In genomic region chr18:63273170-63273925, GRCh38 we compare ENCODE assay signal across 18 cellular contexts. TPM values are rescaled to one million over a fixed set of nuclear protein-coding genes. Genes with fewer than 3 reads are reported as not detected.
DNase-seq lines count a peak whose midpoint lies in the region; ATAC-seq and TF ChIP-seq lines count a peak whose summit lies in the region.
"Had no signal": no experiment of that assay in that cellular context is flagged by ENCODE, and none has a peak within 500 bp of the region (broad histone marks: within the 10 kb centered on the region; RNA-seq: fewer than 3 reads in every experiment).

No MANE protein-coding gene starts in this region.

- WGBS in IMR-90 (ENCODE audit: extremely low coverage in 2 of 2, insufficient read length in 1 of 2), 2 experiments, result no CpG with 5 or more reads among the region's 15 CpGs

- TF ChIP-seq CTCF in IMR-90 (conservative IDR thresholded peaks at IDR 0.05; ENCODE audit: low read depth, low read length), result no peak

- H3K4me2 ChIP-seq in IMR-90 (ENCODE audit: low read depth, low read length), result no peak overlapping the region

- H3K4me1 ChIP-seq in IMR-90 (ENCODE audit: control insufficient read depth, insufficient read depth, low read length), result no peaks in the 10 kb centered on the region
- peaks cover 9% of the 10 kb centered on the region for H3K4me1 ChIP-seq in stomach smooth muscle (ENCODE audit: control insufficient read depth, insufficient read depth, low read length)
- H3K4me1 ChIP-seq: pancreas had no signal

- no peak overlapping the region for H2BK5ac ChIP-seq in IMR-90 (ENCODE audit: low read depth, low read length, poor library complexity, severe bottlenecking)

- H3K14ac ChIP-seq in IMR-90 (replicated peaks; ENCODE audit: low read depth, low read length), result no peak overlapping the region

- BruUV-seq in IMR-90 (replicated peaks; lab: Mats Ljungman, UMichigan), result no TSS peak

- H4K20me1 ChIP-seq in IMR-90 (ENCODE audit: insufficient read depth, low read length), result no peaks in the 10 kb centered on the region

- no peak overlapping the region for H4K8ac ChIP-seq in IMR-90 (ENCODE audit: low read depth in 2 of 2, low read length in 2 of 2)

- in situ Hi-C loops in IMR-90 (cut with MboI; ENCODE audit: low sequenced_read_pairs), result no loop called here

- H3K27me3 ChIP-seq in IMR-90 (ENCODE audit: control insufficient read depth, insufficient read depth, low read length) (peaks cover 9% of the 10 kb centered on the region), stomach smooth muscle (ENCODE audit: control insufficient read depth in 1 of 2, insufficient read depth in 2 of 2, low read length in 2 of 2) (no peaks in the 10 kb centered on the region)
- H3K27me3 ChIP-seq: pancreas had no signal

- no peak overlapping the region for H3K18ac ChIP-seq in IMR-90 (ENCODE audit: low read depth, low read length)

- no peak overlapping the region for H3K23ac ChIP-seq in IMR-90 (ENCODE audit: low read depth, low read length)

- intact Hi-C loops in IMR-90 (cut with micrococcal nuclease), result no loop called here
- intact Hi-C loops in left colon (cut with DNase I, micrococcal nuclease), result no loop called here

- H3K56ac ChIP-seq in IMR-90 (ENCODE audit: extremely low read depth, insufficient read depth, low read length), result 0 out of 2 replicates have a peak overlapping the region, but pooled peaks have one; percentile 6

- no peak overlapping the region for H3K4ac ChIP-seq in IMR-90 (ENCODE audit: low read depth, low read length)

- ATAC-seq in IMR-90 (ENCODE audit: low read depth) (no peak), left colon (peak; percentile 25)
- ATAC-seq: Panc1, pancreas had no signal

- no peak for TF ChIP-seq POLR2A in IMR-90 (IDR thresholded peaks at IDR 0.05; ENCODE audit: low read depth, low read length)

- H2BK120ac ChIP-seq in IMR-90 (ENCODE audit: low read depth, low read length), result no peak overlapping the region

- peak overlapping the region; percentile 23 for H3K27ac Mint-ChIP-seq in T-helper 2 cell treated with Interferon-gamma antibody and Interleukin-4, amounts not matched to agents 5 μg/mL and 100 μg/mL, for 36 hours

- no peak overlapping the region for H2BK20ac ChIP-seq in IMR-90 (ENCODE audit: low read depth, low read length)

- H3K27me3 Mint-ChIP-seq in T-helper 2 cell treated with Interferon-gamma antibody and Interleukin-4, amounts not matched to agents 5 μg/mL and 100 μg/mL, for 36 hours (ENCODE audit: low read depth), result no peaks in the 10 kb centered on the region

- H3K36me3 ChIP-seq in IMR-90 (ENCODE audit: control insufficient read depth, insufficient read depth, low read length) (no peaks in the 10 kb centered on the region), stomach smooth muscle (ENCODE audit: control insufficient read depth in 2 of 2, insufficient read depth in 2 of 2, low read length in 2 of 2) (no peaks in the 10 kb centered on the region)
- H3K36me3 ChIP-seq: pancreas had no signal

- no peak overlapping the region for H2AK5ac ChIP-seq in IMR-90 (ENCODE audit: low read depth, low read length)

- no peaks in the 10 kb centered on the region for H3K79me1 ChIP-seq in IMR-90 (ENCODE audit: low read depth in 1 of 2, low read length in 2 of 2)

- H2BK15ac ChIP-seq in IMR-90 (ENCODE audit: low read depth, low read length), result no peak overlapping the region

- no peak for DNase-seq in T-helper 2 cell treated with Interferon-gamma antibody and Interleukin-4, amounts not matched to agents 5 μg/mL and 100 μg/mL, for 36 hours (ENCODE audit: low spot score)
- DNase-seq in T-helper 2 cell, result no peak
- no peak for DNase-seq in IMR-90
- no peak for DNase-seq in left colon
- no peak for DNase-seq in AG20443 (ENCODE audit: low spot score)
- no peak for DNase-seq in DMS79 (lab: John Stamatoyannopoulos, UW)
- DNase-seq in stimulated activated CD8-positive, alpha-beta memory T cell treated with anti-CD3 and anti-CD28 coated beads, Interleukin-4, amount 100 ng/mL, for 48 hours, result no peak
- DNase-seq: activated T-cell treated with anti-CD3 and anti-CD28 coated beads, Interleukin-2, amount 50 U/mL, for 48 hours; anterior cingulate cortex; COR-L47; kidney; midbrain; NCI-H2081 treated with DMSO at 0.1 percent for 48 hours; NCI-H526 treated with DMSO at 0.1 percent for 48 hours; pancreas; small intestine had no signal

- H3K4me1 Mint-ChIP-seq in T-helper 2 cell treated with Interferon-gamma antibody and Interleukin-4, amounts not matched to agents 5 μg/mL and 100 μg/mL, for 36 hours (ENCODE audit: low read depth), result peaks cover 58% of the 10 kb centered on the region

- H2AK9ac ChIP-seq in IMR-90 (replicated peaks; ENCODE audit: low read depth, low read length, poor library complexity), result no peak overlapping the region

- no peak for TF ChIP-seq RAD21 in IMR-90 (IDR thresholded peaks at IDR 0.05; ENCODE audit: low read length)

- H4K91ac ChIP-seq in IMR-90 (ENCODE audit: insufficient read depth, low read depth, low read length), result no peak overlapping the region

- CTCF ChIA-PET in IMR-90 (lab: Yijun Ruan, JAX), result no interaction called here

- H3K9ac ChIP-seq in IMR-90 (ENCODE audit: low read depth, low read length), result no peak overlapping the region
- H3K9ac ChIP-seq in stomach smooth muscle (ENCODE audit: low read length in 2 of 2), result no peak overlapping the region

- no peak overlapping the region for H3K4me3 ChIP-seq in IMR-90 (ENCODE audit: insufficient read depth, low read depth, low read length)
- peak overlapping the region in 1 of 2 donors; percentile 13 for H3K4me3 ChIP-seq in stomach smooth muscle (ENCODE audit: low read length in 2 of 2)
- H3K4me3 ChIP-seq: pancreas had no signal

- no peak overlapping the region for H4K5ac ChIP-seq in IMR-90 (ENCODE audit: low read depth, low read length)

- H3K4me3 Mint-ChIP-seq in T-helper 2 cell treated with Interferon-gamma antibody and Interleukin-4, amounts not matched to agents 5 μg/mL and 100 μg/mL, for 36 hours, result no peak overlapping the region

- POLR2A ChIA-PET in IMR-90 (lab: Charles Lee; ENCODE audit: unreplicated experiment), result no interaction called here

- H2AFZ ChIP-seq in IMR-90 (replicated peaks; ENCODE audit: low read length, poor library complexity), result no peak overlapping the region

- H3K9me3 ChIP-seq in IMR-90 (ENCODE audit: control insufficient read depth, insufficient read depth, low read length) (no peaks in the 10 kb centered on the region), stomach smooth muscle (ENCODE audit: control insufficient read depth in 2 of 2, low read length in 2 of 2) (no peaks in the 10 kb centered on the region)
- H3K9me3 ChIP-seq: pancreas had no signal

- no peaks in the 10 kb centered on the region for H3K9me1 ChIP-seq in IMR-90 (ENCODE audit: insufficient read depth, low read length)

- H3K36me3 Mint-ChIP-seq in T-helper 2 cell treated with Interferon-gamma antibody and Interleukin-4, amounts not matched to agents 5 μg/mL and 100 μg/mL, for 36 hours (ENCODE audit: low read depth), result peaks cover 58% of the 10 kb centered on the region

- no peak overlapping the region for H3K27ac ChIP-seq in IMR-90 (ENCODE audit: insufficient read depth, low read length)
- peak overlapping the region; percentile 42 for H3K27ac ChIP-seq in stomach smooth muscle (ENCODE audit: low read length)
- H3K27ac ChIP-seq: pancreas had no signal

- no peaks in the 10 kb centered on the region for H3K9me3 Mint-ChIP-seq in T-helper 2 cell treated with Interferon-gamma antibody and Interleukin-4, amounts not matched to agents 5 μg/mL and 100 μg/mL, for 36 hours

- dilution Hi-C loops in IMR-90 (cut with HindIII; ENCODE audit: low sequenced_read_pairs, unreplicated experiment), result no loop called here

TF ChIP-seq in IMR-90, 13 proteins besides CTCF, POLR2A, EP300 and RAD21:
- no peak for TF ChIP-seq RFX5 (IDR thresholded peaks at IDR 0.05; ENCODE audit: low read depth, low read length)

RNA-seq across cellular contexts. Expression of gene BCL2, which starts 46.2 kb away (rescaled TPM):
- 0.54 and 0.56 TPM in 2 replicates for total RNA-seq in IMR-90 (2012; rRNA removed)
- 0.24 and 0.33 TPM in 2 replicates for polyA plus RNA-seq in IMR-90 (2012; rRNA removed)
- polyA plus RNA-seq in IMR-90 (2012; cell fraction: cytosol; rRNA removed), result 0.14 and 0.19 TPM in 2 replicates
- 0.11 and 0.15 TPM in 2 replicates for polyA plus RNA-seq in IMR-90 (2012; cell fraction: nucleus; rRNA removed; ENCODE audit: low replicate concordance)
- total RNA-seq in left colon, result 10 to 100 TPM; 16.6 to 19.3 TPM

Comparison
In these comparisons a context has a peak if more than half of its experiments do, and no peak if none do; other contexts are left out.
1. RNA of gene BCL2, which starts 46.2 kb away (total RNA-seq): 16.6 to 19.3 TPM in left colon; 0.54 to 0.56 TPM in IMR-90; every median in the first group is over 10 times any median in the second.